Comparison of ENCODE assay signal across 3 cellular contexts in the genomic region with DNA sequence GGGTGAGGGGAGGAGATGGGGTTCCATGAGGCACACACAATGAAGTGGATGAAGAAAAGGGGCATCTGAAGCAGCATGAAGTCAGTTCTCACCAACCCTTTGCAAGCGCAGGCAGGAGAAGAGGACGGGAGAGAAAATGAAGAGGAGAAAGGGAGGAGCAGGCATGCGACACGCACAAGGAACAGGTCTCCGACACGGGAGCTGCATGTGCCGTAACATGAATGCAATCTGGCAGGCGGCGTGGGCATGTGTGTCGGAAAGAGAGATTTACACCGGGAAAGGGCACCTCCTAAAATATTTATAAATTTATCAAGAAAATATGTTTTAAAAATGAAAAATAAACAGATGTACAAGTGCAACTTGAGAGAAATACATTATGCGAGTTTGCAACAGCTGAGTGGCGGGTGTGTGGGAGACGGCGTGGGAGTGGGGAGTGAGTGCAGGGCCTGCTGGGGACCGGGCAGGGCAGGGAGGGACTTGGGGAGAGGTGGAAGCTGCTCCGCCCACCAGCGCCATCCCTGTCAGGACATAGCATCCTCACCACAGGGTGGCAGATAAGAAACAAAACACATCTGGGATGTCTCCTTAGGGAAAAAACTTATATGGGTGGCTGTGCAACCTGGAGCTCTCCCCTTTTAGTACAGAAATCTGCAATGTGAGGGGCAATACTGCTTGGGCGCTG.
TF ChIP-seq lines count a peak whose summit lies in the region.

No MANE protein-coding gene starts in this region.

TF ChIP-seq in SK-N-SH, 30 proteins besides CTCF, POLR2A, EP300 and RAD21 (continues in another document):
- TF ChIP-seq PBX3 (IDR thresholded peaks at IDR 0.05) (no peak), MAX (IDR thresholded peaks at IDR 0.05; ENCODE audit: low read depth) (no peak), SIN3A (IDR thresholded peaks at IDR 0.05; ENCODE audit: borderline replicate concordance, low read depth, low read length) (no peak), RFX5 (IDR thresholded peaks at IDR 0.05; ENCODE audit: low read length) (no peak), GATA2 (CRISPR knock-in tag; IDR thresholded peaks at IDR 0.05) (no peak), TCF12 (IDR thresholded peaks at IDR 0.05) (no peak), IRF3 (IDR thresholded peaks at IDR 0.05; ENCODE audit: low read depth, low read length) (no peak)
- TF ChIP-seq, protein P1, sequence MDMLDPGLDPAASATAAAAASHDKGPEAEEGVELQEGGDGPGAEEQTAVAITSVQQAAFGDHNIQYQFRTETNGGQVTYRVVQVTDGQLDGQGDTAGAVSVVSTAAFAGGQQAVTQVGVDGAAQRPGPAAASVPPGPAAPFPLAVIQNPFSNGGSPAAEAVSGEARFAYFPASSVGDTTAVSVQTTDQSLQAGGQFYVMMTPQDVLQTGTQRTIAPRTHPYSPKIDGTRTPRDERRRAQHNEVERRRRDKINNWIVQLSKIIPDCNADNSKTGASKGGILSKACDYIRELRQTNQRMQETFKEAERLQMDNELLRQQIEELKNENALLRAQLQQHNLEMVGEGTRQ (IDR thresholded peaks at IDR 0.05; ENCODE audit: borderline replicate concordance, low read depth, low read length) = no peak
- TF ChIP-seq, protein P2, sequence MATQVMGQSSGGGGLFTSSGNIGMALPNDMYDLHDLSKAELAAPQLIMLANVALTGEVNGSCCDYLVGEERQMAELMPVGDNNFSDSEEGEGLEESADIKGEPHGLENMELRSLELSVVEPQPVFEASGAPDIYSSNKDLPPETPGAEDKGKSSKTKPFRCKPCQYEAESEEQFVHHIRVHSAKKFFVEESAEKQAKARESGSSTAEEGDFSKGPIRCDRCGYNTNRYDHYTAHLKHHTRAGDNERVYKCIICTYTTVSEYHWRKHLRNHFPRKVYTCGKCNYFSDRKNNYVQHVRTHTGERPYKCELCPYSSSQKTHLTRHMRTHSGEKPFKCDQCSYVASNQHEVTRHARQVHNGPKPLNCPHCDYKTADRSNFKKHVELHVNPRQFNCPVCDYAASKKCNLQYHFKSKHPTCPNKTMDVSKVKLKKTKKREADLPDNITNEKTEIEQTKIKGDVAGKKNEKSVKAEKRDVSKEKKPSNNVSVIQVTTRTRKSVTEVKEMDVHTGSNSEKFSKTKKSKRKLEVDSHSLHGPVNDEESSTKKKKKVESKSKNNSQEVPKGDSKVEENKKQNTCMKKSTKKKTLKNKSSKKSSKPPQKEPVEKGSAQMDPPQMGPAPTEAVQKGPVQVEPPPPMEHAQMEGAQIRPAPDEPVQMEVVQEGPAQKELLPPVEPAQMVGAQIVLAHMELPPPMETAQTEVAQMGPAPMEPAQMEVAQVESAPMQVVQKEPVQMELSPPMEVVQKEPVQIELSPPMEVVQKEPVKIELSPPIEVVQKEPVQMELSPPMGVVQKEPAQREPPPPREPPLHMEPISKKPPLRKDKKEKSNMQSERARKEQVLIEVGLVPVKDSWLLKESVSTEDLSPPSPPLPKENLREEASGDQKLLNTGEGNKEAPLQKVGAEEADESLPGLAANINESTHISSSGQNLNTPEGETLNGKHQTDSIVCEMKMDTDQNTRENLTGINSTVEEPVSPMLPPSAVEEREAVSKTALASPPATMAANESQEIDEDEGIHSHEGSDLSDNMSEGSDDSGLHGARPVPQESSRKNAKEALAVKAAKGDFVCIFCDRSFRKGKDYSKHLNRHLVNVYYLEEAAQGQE (IDR thresholded peaks at IDR 0.05; ENCODE audit: low read depth, low read length) = no peak

TF ChIP-seq in SK-N-SH treated with all-trans-retinoic acid at 6 μM for 48 hours, 23 proteins besides CTCF, POLR2A, EP300 and RAD21 (continued from another document and continues in another):
- TF ChIP-seq, protein P3, sequence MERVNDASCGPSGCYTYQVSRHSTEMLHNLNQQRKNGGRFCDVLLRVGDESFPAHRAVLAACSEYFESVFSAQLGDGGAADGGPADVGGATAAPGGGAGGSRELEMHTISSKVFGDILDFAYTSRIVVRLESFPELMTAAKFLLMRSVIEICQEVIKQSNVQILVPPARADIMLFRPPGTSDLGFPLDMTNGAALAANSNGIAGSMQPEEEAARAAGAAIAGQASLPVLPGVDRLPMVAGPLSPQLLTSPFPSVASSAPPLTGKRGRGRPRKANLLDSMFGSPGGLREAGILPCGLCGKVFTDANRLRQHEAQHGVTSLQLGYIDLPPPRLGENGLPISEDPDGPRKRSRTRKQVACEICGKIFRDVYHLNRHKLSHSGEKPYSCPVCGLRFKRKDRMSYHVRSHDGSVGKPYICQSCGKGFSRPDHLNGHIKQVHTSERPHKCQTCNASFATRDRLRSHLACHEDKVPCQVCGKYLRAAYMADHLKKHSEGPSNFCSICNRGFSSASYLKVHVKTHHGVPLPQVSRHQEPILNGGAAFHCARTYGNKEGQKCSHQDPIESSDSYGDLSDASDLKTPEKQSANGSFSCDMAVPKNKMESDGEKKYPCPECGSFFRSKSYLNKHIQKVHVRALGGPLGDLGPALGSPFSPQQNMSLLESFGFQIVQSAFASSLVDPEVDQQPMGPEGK (CRISPR knock-in tag; IDR thresholded peaks at IDR 0.05; ENCODE audit: borderline replicate concordance) = no peak
- TF ChIP-seq, protein P4, sequence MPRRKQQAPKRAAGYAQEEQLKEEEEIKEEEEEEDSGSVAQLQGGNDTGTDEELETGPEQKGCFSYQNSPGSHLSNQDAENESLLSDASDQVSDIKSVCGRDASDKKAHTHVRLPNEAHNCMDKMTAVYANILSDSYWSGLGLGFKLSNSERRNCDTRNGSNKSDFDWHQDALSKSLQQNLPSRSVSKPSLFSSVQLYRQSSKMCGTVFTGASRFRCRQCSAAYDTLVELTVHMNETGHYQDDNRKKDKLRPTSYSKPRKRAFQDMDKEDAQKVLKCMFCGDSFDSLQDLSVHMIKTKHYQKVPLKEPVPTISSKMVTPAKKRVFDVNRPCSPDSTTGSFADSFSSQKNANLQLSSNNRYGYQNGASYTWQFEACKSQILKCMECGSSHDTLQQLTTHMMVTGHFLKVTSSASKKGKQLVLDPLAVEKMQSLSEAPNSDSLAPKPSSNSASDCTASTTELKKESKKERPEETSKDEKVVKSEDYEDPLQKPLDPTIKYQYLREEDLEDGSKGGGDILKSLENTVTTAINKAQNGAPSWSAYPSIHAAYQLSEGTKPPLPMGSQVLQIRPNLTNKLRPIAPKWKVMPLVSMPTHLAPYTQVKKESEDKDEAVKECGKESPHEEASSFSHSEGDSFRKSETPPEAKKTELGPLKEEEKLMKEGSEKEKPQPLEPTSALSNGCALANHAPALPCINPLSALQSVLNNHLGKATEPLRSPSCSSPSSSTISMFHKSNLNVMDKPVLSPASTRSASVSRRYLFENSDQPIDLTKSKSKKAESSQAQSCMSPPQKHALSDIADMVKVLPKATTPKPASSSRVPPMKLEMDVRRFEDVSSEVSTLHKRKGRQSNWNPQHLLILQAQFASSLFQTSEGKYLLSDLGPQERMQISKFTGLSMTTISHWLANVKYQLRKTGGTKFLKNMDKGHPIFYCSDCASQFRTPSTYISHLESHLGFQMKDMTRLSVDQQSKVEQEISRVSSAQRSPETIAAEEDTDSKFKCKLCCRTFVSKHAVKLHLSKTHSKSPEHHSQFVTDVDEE (CRISPR knock-in tag; IDR thresholded peaks at IDR 0.05) = no peak
- TF ChIP-seq TCF4 (CRISPR knock-in tag; IDR thresholded peaks at IDR 0.05; ENCODE audit: borderline replicate concordance) = no peak
- TF ChIP-seq ZNF70 (CRISPR knock-in tag; IDR thresholded peaks at IDR 0.05) = no peak
- no peak for TF ChIP-seq OSR1 (CRISPR knock-in tag; IDR thresholded peaks at IDR 0.05)
- TF ChIP-seq GLIS3 (CRISPR knock-in tag; IDR thresholded peaks at IDR 0.05) = no peak
- TF ChIP-seq CSRNP3 (CRISPR knock-in tag; IDR thresholded peaks at IDR 0.05) = no peak
- no peak for TF ChIP-seq ISL1 (CRISPR knock-in tag; IDR thresholded peaks at IDR 0.05)
- TF ChIP-seq ZNF8 (CRISPR knock-in tag; IDR thresholded peaks at IDR 0.05) = no peak
- no peak for TF ChIP-seq CREB5 (CRISPR knock-in tag; IDR thresholded peaks at IDR 0.05; ENCODE audit: low read depth)
- no peak for TF ChIP-seq CSDC2 (CRISPR knock-in tag; IDR thresholded peaks at IDR 0.05)
- TF ChIP-seq PPARA (CRISPR knock-in tag; IDR thresholded peaks at IDR 0.05; ENCODE audit: borderline replicate concordance) = no peak

TF ChIP-seq in GM23338, 12 proteins besides CTCF, POLR2A, EP300 and RAD21 (continued from another document and continues in another):
- TF ChIP-seq, protein P5, sequence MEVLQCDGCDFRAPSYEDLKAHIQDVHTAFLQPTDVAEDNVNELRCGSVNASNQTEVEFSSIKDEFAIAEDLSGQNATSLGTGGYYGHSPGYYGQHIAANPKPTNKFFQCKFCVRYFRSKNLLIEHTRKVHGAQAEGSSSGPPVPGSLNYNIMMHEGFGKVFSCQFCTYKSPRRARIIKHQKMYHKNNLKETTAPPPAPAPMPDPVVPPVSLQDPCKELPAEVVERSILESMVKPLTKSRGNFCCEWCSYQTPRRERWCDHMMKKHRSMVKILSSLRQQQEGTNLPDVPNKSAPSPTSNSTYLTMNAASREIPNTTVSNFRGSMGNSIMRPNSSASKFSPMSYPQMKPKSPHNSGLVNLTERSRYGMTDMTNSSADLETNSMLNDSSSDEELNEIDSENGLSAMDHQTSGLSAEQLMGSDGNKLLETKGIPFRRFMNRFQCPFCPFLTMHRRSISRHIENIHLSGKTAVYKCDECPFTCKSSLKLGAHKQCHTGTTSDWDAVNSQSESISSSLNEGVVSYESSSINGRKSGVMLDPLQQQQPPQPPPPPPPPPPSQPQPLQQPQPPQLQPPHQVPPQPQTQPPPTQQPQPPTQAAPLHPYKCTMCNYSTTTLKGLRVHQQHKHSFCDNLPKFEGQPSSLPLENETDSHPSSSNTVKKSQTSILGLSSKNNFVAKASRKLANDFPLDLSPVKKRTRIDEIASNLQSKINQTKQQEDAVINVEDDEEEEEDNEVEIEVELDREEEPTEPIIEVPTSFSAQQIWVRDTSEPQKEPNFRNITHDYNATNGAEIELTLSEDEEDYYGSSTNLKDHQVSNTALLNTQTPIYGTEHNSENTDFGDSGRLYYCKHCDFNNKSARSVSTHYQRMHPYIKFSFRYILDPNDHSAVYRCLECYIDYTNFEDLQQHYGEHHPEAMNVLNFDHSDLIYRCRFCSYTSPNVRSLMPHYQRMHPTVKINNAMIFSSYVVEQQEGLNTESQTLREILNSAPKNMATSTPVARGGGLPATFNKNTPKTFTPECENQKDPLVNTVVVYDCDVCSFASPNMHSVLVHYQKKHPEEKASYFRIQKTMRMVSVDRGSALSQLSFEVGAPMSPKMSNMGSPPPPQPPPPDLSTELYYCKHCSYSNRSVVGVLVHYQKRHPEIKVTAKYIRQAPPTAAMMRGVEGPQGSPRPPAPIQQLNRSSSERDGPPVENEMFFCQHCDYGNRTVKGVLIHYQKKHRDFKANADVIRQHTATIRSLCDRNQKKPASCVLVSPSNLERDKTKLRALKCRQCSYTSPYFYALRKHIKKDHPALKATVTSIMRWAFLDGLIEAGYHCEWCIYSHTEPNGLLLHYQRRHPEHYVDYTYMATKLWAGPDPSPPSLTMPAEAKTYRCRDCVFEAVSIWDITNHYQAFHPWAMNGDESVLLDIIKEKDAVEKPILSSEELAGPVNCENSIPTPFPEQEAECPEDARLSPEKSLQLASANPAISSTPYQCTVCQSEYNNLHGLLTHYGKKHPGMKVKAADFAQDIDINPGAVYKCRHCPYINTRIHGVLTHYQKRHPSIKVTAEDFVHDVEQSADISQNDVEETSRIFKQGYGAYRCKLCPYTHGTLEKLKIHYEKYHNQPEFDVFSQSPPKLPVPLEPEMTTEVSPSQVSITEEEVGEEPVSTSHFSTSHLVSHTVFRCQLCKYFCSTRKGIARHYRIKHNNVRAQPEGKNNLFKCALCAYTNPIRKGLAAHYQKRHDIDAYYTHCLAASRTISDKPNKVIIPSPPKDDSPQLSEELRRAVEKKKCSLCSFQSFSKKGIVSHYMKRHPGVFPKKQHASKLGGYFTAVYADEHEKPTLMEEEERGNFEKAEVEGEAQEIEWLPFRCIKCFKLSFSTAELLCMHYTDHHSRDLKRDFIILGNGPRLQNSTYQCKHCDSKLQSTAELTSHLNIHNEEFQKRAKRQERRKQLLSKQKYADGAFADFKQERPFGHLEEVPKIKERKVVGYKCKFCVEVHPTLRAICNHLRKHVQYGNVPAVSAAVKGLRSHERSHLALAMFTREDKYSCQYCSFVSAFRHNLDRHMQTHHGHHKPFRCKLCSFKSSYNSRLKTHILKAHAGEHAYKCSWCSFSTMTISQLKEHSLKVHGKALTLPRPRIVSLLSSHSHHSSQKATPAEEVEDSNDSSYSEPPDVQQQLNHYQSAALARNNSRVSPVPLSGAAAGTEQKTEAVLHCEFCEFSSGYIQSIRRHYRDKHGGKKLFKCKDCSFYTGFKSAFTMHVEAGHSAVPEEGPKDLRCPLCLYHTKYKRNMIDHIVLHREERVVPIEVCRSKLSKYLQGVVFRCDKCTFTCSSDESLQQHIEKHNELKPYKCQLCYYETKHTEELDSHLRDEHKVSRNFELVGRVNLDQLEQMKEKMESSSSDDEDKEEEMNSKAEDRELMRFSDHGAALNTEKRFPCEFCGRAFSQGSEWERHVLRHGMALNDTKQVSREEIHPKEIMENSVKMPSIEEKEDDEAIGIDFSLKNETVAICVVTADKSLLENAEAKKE (CRISPR knock-in tag; IDR thresholded peaks at IDR 0.05) = no peak
- TF ChIP-seq EZH2phosphoT487 (IDR thresholded peaks at IDR 0.05; ENCODE audit: unreplicated experiment) = no peak
- TF ChIP-seq JUNB (IDR thresholded peaks at IDR 0.05; ENCODE audit: unreplicated experiment) = no peak
- TF ChIP-seq, protein P6, sequence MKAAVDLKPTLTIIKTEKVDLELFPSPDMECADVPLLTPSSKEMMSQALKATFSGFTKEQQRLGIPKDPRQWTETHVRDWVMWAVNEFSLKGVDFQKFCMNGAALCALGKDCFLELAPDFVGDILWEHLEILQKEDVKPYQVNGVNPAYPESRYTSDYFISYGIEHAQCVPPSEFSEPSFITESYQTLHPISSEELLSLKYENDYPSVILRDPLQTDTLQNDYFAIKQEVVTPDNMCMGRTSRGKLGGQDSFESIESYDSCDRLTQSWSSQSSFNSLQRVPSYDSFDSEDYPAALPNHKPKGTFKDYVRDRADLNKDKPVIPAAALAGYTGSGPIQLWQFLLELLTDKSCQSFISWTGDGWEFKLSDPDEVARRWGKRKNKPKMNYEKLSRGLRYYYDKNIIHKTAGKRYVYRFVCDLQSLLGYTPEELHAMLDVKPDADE (IDR thresholded peaks at IDR 0.05) = no peak
- TF ChIP-seq EZH2 (IDR thresholded peaks at IDR 0.05; ENCODE audit: low read depth, unreplicated experiment) = no peak
- no peak for TF ChIP-seq CREB1 (CRISPR knock-in tag; IDR thresholded peaks at IDR 0.05; ENCODE audit: low read depth)
- TF ChIP-seq ZNF114 (CRISPR knock-in tag; IDR thresholded peaks at IDR 0.05) = no peak
- no peak for TF ChIP-seq NANOG (IDR thresholded peaks at IDR 0.05; ENCODE audit: borderline replicate concordance)
- TF ChIP-seq ZNF331 (CRISPR knock-in tag; IDR thresholded peaks at IDR 0.05; ENCODE audit: low read depth) = no peak
- TF ChIP-seq, protein P2 (IDR thresholded peaks at IDR 0.05; ENCODE audit: unreplicated experiment) = no peak
